19 cellular contexts compared by ENCODE assay signal in the genomic region with DNA sequence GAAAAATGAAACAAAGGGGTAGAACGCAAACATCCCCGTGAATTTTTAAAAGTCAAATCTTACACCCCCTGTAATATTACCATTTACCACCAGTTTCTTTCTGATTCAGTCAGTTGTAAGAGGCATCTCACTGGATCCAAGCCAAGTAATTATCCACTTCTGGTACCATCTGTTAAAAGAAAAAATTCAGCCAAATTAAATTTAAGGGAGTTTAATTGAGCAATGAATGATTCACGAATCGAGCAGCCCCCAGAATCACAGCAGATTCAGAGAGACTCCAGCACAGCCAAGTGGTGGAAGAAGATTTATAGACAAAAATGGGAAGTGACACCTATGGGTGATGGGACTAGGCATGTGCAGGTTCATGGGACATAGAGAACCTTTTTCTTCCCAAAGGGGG. TPM values are rescaled to one million over a fixed set of nuclear protein-coding genes. Genes with fewer than 3 reads are reported as not detected.
DNase-seq lines count a peak whose midpoint lies in the region; ATAC-seq, FAIRE-seq and TF ChIP-seq lines count a peak whose summit lies in the region.
"Had no signal": no experiment of that assay in that cellular context is flagged by ENCODE, and none has a peak within 500 bp of the region (broad histone marks: within the 10 kb centered on the region; RNA-seq: fewer than 3 reads in every experiment).

No MANE protein-coding gene starts in this region.

- no peak overlapping the region for H2AFZ ChIP-seq in K562 (ENCODE audit: low read depth, low read length)
- H2AFZ ChIP-seq: parathyroid adenoma had no signal

- H3K27me3 ChIP-seq in K562 (ENCODE audit: control insufficient read depth in 2 of 2, insufficient read depth in 2 of 2, low read length in 2 of 2): no peaks in the 10 kb centered on the region; a peak in 1 of 5 replicates
- H3K27me3 ChIP-seq: right atrium auricular region had no signal

- BruUV-seq in K562 (replicated peaks; lab: Mats Ljungman, UMichigan): no TSS peak

- H3K27ac ChIP-seq in K562 (ENCODE audit: extremely low read depth, low read depth, low read length): no peak overlapping the region
- H3K27ac ChIP-seq: parathyroid adenoma, right atrium auricular region had no signal

- no peak for TF ChIP-seq RAD21 in K562 (CRISPR knock-in tag; conservative IDR thresholded peaks at IDR 0.05 in 1 of 2, IDR thresholded peaks at IDR 0.05 in 1 of 2)

- no peaks in the 10 kb centered on the region for H4K20me1 ChIP-seq in K562 (replicated peaks; ENCODE audit: control insufficient read depth, insufficient read depth, low read length)

- ATAC-seq in K562 (no peak), HG03432 (IDR thresholded peaks at IDR 0.05; ENCODE audit: unreplicated experiment) (no peak)
- ATAC-seq: mucosa of descending colon had no signal

- CTCF ChIA-PET in K562 (lab: Yijun Ruan, JAX; ENCODE audit: low intra/inter-chr PET ratio): no interaction called here

- TF ChIP-seq CTCF in K562 (IDR thresholded peaks at IDR 0.05 in 2 of 3, conservative IDR thresholded peaks at IDR 0.05 in 1 of 3; ENCODE audit: insufficient read depth in 2 of 3, low read depth in 1 of 3, low read length in 3 of 3): no peak

- DNase-seq in DMS 273 (lab: John Stamatoyannopoulos, UW; ENCODE audit: unreplicated experiment): peak; percentile 95
- peak; percentile 34 for DNase-seq in NCI-H1092 treated with DMSO at 0.1 percent for 48 hours (lab: John Stamatoyannopoulos, UW)
- DNase-seq in NCI-H446 treated with DMSO at 0.1 percent for 48 hours (lab: John Stamatoyannopoulos, UW): peak; percentile 98
- no peak for DNase-seq in K562 (ENCODE audit: extremely low read depth in 1 of 4, low spot score in 3 of 4)
- DNase-seq in activated CD4-positive, CD25-positive, alpha-beta regulatory T cell (lab: John Stamatoyannopoulos, UW): no peak
- DNase-seq in HT-29 (ENCODE audit: low spot score): no peak
- DNase-seq: activated CD4-positive, alpha-beta T cell treated with anti-CD3 and anti-CD28 coated beads for 1 hour; activated gamma-delta T cell; GF-D8; mucosa of descending colon; NCI-H1048; NK-92 treated with Interleukin-12 subunit alpha and Interleukin-12 subunit beta, amount 100 ng/mL, for 24 hours; SHP77 treated with DMSO at 0.1 percent for 48 hours had no signal

- FAIRE-seq in K562 (lab: Jason Lieb, UNC): no peak
- FAIRE-seq: endothelial cell of umbilical vein, H1 had no signal

- H3K4me2 ChIP-seq in K562 (ENCODE audit: insufficient read depth, low read length): no peak overlapping the region

- in situ Hi-C loops in K562 (cut with MboI): no loop called here

- no peak for TF ChIP-seq POLR2A in K562 (conservative IDR thresholded peaks at IDR 0.05)

- H3K36me3 ChIP-seq in K562 (ENCODE audit: control insufficient read depth, insufficient read depth, low read length): no peaks in the 10 kb centered on the region
- H3K36me3 ChIP-seq: right atrium auricular region had no signal

- H3K9me3 ChIP-seq in K562 (replicated peaks; ENCODE audit: control insufficient read depth, insufficient read depth, low read depth, low read length): no peaks in the 10 kb centered on the region

- no peak for TF ChIP-seq EP300 in K562 (IDR thresholded peaks at IDR 0.05; ENCODE audit: low read length)

- H3K9ac ChIP-seq in K562 (ENCODE audit: insufficient read depth in 1 of 2, low read depth in 2 of 2, low read length in 2 of 2): no peak overlapping the region
- H3K9ac ChIP-seq: parathyroid adenoma had no signal

- H3K4me3 ChIP-seq in K562: no peak overlapping the region
- H3K4me3 ChIP-seq: lung, mucosa of descending colon, right atrium auricular region had no signal

- intact Hi-C loops in K562 (cut with micrococcal nuclease): no loop called here

- no peaks in the 10 kb centered on the region for H3K4me1 ChIP-seq in K562 (replicated peaks in 1 of 2; ENCODE audit: control insufficient read depth in 2 of 2, insufficient read depth in 2 of 2, low read length in 2 of 2)
- H3K4me1 ChIP-seq: parathyroid adenoma, right atrium auricular region had no signal

- WGBS in K562 (ENCODE audit: insufficient coverage, low coverage, missing lambda C conversion rate): 7% methylated on average over 4 of the region's 4 CpGs

- POLR2A ChIA-PET in K562 (lab: Yijun Ruan, JAX): interaction anchor here (0.6 to 1.0 kb wide), 3 partner anchors 14 to 80 kb away, joined by 3 to 4 read pairs (median 3); no protein-coding TSS in a partner anchor

- H3K9me1 ChIP-seq in K562 (ENCODE audit: control insufficient read depth, insufficient read depth, low read length): no peaks in the 10 kb centered on the region

- H3K79me2 ChIP-seq in K562 (ENCODE audit: control insufficient read depth, insufficient read depth, low read length): no peaks in the 10 kb centered on the region
- H3K79me2 ChIP-seq: parathyroid adenoma had no signal

TF ChIP-seq in K562, 482 proteins besides CTCF, POLR2A, EP300 and RAD21:
- TF ChIP-seq, protein P1, sequence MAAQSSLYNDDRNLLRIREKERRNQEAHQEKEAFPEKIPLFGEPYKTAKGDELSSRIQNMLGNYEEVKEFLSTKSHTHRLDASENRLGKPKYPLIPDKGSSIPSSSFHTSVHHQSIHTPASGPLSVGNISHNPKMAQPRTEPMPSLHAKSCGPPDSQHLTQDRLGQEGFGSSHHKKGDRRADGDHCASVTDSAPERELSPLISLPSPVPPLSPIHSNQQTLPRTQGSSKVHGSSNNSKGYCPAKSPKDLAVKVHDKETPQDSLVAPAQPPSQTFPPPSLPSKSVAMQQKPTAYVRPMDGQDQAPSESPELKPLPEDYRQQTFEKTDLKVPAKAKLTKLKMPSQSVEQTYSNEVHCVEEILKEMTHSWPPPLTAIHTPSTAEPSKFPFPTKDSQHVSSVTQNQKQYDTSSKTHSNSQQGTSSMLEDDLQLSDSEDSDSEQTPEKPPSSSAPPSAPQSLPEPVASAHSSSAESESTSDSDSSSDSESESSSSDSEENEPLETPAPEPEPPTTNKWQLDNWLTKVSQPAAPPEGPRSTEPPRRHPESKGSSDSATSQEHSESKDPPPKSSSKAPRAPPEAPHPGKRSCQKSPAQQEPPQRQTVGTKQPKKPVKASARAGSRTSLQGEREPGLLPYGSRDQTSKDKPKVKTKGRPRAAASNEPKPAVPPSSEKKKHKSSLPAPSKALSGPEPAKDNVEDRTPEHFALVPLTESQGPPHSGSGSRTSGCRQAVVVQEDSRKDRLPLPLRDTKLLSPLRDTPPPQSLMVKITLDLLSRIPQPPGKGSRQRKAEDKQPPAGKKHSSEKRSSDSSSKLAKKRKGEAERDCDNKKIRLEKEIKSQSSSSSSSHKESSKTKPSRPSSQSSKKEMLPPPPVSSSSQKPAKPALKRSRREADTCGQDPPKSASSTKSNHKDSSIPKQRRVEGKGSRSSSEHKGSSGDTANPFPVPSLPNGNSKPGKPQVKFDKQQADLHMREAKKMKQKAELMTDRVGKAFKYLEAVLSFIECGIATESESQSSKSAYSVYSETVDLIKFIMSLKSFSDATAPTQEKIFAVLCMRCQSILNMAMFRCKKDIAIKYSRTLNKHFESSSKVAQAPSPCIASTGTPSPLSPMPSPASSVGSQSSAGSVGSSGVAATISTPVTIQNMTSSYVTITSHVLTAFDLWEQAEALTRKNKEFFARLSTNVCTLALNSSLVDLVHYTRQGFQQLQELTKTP (IDR thresholded peaks at IDR 0.05; ENCODE audit: low read depth in 1 of 2, partially characterized antibody in 2 of 2): no peak
- peak; percentile 50; the same call in 1 of the 2 replicates for TF ChIP-seq SPI1 (IDR thresholded peaks at IDR 0.05; ENCODE audit: borderline replicate concordance, low read depth, low read length)

RNA-seq across cellular contexts. Expression of a gene that starts 29.9 kb away (rescaled TPM):
- total RNA-seq in K562 (2011; cell fraction: chromatin; rRNA removed; ENCODE audit: low replicate concordance): 33.3 and 49.4 TPM in 2 replicates
- total RNA-seq in K562 (2011; cell fraction: nucleolus; rRNA removed): 14.5 and 18.4 TPM in 2 replicates
- 19.8 and 20.4 TPM in 2 replicates for total RNA-seq in K562 (2011; cell fraction: nucleoplasm; rRNA removed)
- total RNA-seq in K562 (2014; rRNA removed) (13.4 and 17.9 TPM in 2 replicates), K562 (2014; rRNA removed; fragmentation: Illumina TruSeq; extraction: Trizol) (17.1 and 20.9 TPM in 2 replicates), K562 (2015; rRNA removed; fragmentation: Illumina TruSeq; extraction: Trizol) (19.3 and 21.0 TPM in 2 replicates), K562 (2021) (28.4 and 28.7 TPM in 2 replicates)
- polyA plus RNA-seq in K562 (2011; rRNA removed) (14.3 and 22.1 TPM in 2 replicates), K562 (2014; fragmentation: Illumina TruSeq; extraction: Trizol) (24.7 and 25.1 TPM in 2 replicates), K562 (2014; fragmentation: Nextera tagmentation; extraction: Ambion mirVana) (1 to 10 TPM; 4.0 to 5.3 TPM), K562 (2014; rRNA removed) (12.3 and 14.0 TPM in 2 replicates)
- polyA plus RNA-seq in K562 (2011; cell fraction: cytosol; rRNA removed): 10.6 and 10.8 TPM in 2 replicates
- polyA plus RNA-seq in K562 (2011; cell fraction: nucleus; rRNA removed): 6.9 and 7.8 TPM in 2 replicates
- polyA plus RNA-seq in K562 (2012): 15.1 and 18.0 TPM in 2 replicates
- 32.8 and 45.2 TPM in 2 replicates for polyA minus RNA-seq in K562 (2011; rRNA and poly(A)+ RNA removed)
- 12.0 and 21.4 TPM in 2 replicates for polyA minus RNA-seq in K562 (2011; cell fraction: cytosol; rRNA and poly(A)+ RNA removed)
- polyA minus RNA-seq in K562 (2011; cell fraction: nucleus; rRNA and poly(A)+ RNA removed): 10.4 and 16.4 TPM in 2 replicates
- 10.4 and 13.1 TPM in 2 replicates for total RNA-seq in HT-29 (2014; rRNA removed; shearing (Covaris generic))

Comparison
In these comparisons a context has a peak if more than half of its experiments do, and no peak if none do; other contexts are left out.
1. DNase-seq: peak in DMS 273 (single experiment), NCI-H1092 treated with DMSO at 0.1 percent for 48 hours (single experiment) and NCI-H446 treated with DMSO at 0.1 percent for 48 hours (single experiment); none in K562 (0 of 4), activated CD4-positive, CD25-positive, alpha-beta regulatory T cell (0 of 4) and HT-29 (single experiment).